Comparison of ENCODE assay signal across 24 cellular contexts in the genomic region with DNA sequence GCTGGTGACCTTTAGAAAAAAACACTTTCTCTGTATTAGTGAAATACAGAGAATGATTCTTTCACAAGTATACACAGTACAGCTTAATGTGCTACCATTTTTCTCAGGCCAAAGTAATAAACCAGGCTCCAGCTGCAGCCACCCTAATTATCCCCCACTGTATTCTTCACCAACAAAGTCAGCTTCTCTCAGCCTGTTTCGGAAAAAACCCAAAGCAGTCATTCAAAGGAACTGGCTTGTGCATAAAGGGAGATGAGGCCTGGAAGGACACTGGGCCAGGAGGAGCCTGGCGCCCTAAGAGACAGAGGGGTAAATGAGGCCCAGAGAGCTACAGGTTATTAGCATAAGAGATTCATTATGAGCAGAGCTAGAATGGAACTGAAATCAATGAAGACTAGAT. TPM values are rescaled to one million over a fixed set of nuclear protein-coding genes. Genes with fewer than 3 reads are reported as not detected.
DNase-seq lines count a peak whose midpoint lies in the region; ATAC-seq and TF ChIP-seq lines count a peak whose summit lies in the region.
"Had no signal": no experiment of that assay in that cellular context is flagged by ENCODE, and none has a peak within 500 bp of the region (broad histone marks: within the 10 kb centered on the region; RNA-seq: fewer than 3 reads in every experiment).

No MANE protein-coding gene starts in this region.

- no peak for TF ChIP-seq CTCF in gastroesophageal sphincter (IDR thresholded peaks at IDR 0.05)
- TF ChIP-seq CTCF in neural progenitor cell (IDR thresholded peaks at IDR 0.05) = no peak
- TF ChIP-seq CTCF in thyroid gland (IDR thresholded peaks at IDR 0.05) = no peak

- H3K4me3 Mint-ChIP-seq in neural progenitor cell = no peak overlapping the region
- H3K4me3 Mint-ChIP-seq: activated CD8-positive, alpha-beta T cell treated with anti-CD3 and anti-CD28 coated beads, Interleukin-2, amount 10 ng/mL, durations not matched to agents 7 days and 5 days; CD8-positive, alpha-beta memory T cell; naive thymus-derived CD8-positive, alpha-beta T cell had no signal

- H3K27me3 ChIP-seq in gastroesophageal sphincter (no peaks in the 10 kb centered on the region), neural progenitor cell (no peaks in the 10 kb centered on the region), thyroid gland (no peaks in the 10 kb centered on the region)
- H3K27me3 ChIP-seq: breast epithelium, ovary, Peyer's patch, right lobe of liver, upper lobe of right lung had no signal

- WGBS in gastroesophageal sphincter (ENCODE audit: low coverage in 1 of 2), 2 donors = 80 to 92% methylated on average over 1 to 2 of the region's 2 CpGs
- WGBS in thyroid gland, 2 donors = 98 to 100% methylated on average over 2 of the region's 2 CpGs

- H3K27me3 Mint-ChIP-seq in neural progenitor cell (ENCODE audit: insufficient read depth, low read depth) = peaks cover 2% of the 10 kb centered on the region
- H3K27me3 Mint-ChIP-seq: CD8-positive, alpha-beta memory T cell; naive thymus-derived CD8-positive, alpha-beta T cell had no signal

- H3K36me3 Mint-ChIP-seq in neural progenitor cell = peaks cover 17% of the 10 kb centered on the region

- H3K9me3 ChIP-seq in gastroesophageal sphincter (no peaks in the 10 kb centered on the region), neural progenitor cell (ENCODE audit: low read depth) (no peaks in the 10 kb centered on the region), thyroid gland (no peaks in the 10 kb centered on the region)
- H3K9me3 ChIP-seq: breast epithelium, ovary, Peyer's patch, right lobe of liver, upper lobe of right lung had no signal

- ATAC-seq in gastroesophageal sphincter (no peak), HG02870 (IDR thresholded peaks at IDR 0.05; ENCODE audit: unreplicated experiment) (no peak)
- ATAC-seq: activated CD8-positive, alpha-beta T cell treated with anti-CD3 and anti-CD28 coated beads, Interleukin-2, amount 10 ng/mL, durations not matched to agents 7 days and 5 days; left lobe of liver; naive thymus-derived CD8-positive, alpha-beta T cell; right lobe of liver; upper lobe of right lung had no signal

- peak overlapping the region; percentile 40 for H3K27ac Mint-ChIP-seq in neural progenitor cell
- H3K27ac Mint-ChIP-seq: activated CD8-positive, alpha-beta T cell treated with anti-CD3 and anti-CD28 coated beads, Interleukin-2, amount 10 ng/mL, durations not matched to agents 7 days and 5 days had no signal

- H3K4me1 ChIP-seq in gastroesophageal sphincter (peaks cover 6 to 63% (median 8%) of the 10 kb centered on the region in 3 donors), neural progenitor cell (peaks cover 17% of the 10 kb centered on the region), thyroid gland (peaks cover 28 to 42% of the 10 kb centered on the region in 2 donors)

- TF ChIP-seq EP300 in gastroesophageal sphincter (IDR thresholded peaks at IDR 0.05) = no peak

- peaks cover 4% of the 10 kb centered on the region for H3K4me1 Mint-ChIP-seq in neural progenitor cell
- H3K4me1 Mint-ChIP-seq: CD8-positive, alpha-beta memory T cell had no signal

- intact Hi-C loops in thyroid gland (cut with DNase I) = no loop called here

- H3K9ac ChIP-seq in neural progenitor cell = peak overlapping the region; percentile 42

- H2AFZ ChIP-seq in neural progenitor cell (replicated peaks) = no peak overlapping the region

- in situ Hi-C loops in ACHN (cut with HindIII; ENCODE audit: low pct_ligation_motif_present, low pct_unique_long_range_greater_than_20kb, low sequenced_read_pairs) = no loop called here

- peak overlapping the region; percentile 59 for H3K4me2 ChIP-seq in neural progenitor cell

- DNase-seq in neural progenitor cell (ENCODE audit: low spot score) (peak; percentile 65), thyroid gland (no peak), ACHN (no peak), GM03348 (ENCODE audit: low spot score) (no peak)
- no peak for DNase-seq in stimulated activated CD4-positive, alpha-beta T cell treated with anti-CD3 and anti-CD28 coated beads, Interleukin-2, amount 100 ng/mL, for 24 hours
- DNase-seq: activated CD4-positive, alpha-beta T cell treated with anti-CD3 and anti-CD28 coated beads for 1 hour; activated CD8-positive, alpha-beta T cell treated with anti-CD3 and anti-CD28 coated beads, Interleukin-2, amount 10 ng/mL, durations not matched to agents 7 days and 5 days; activated T-cell treated with anti-CD3 and anti-CD28 coated beads, Interleukin-2, amount 50 U/mL, for 1 hour; CD8-positive, alpha-beta memory T cell; DMS153; GF-D8; naive thymus-derived CD8-positive, alpha-beta T cell; NCI-H1436 treated with DMSO at 0.1 percent for 48 hours; NCI-H524; ovary; Peyer's patch; right lobe of liver; stimulated activated CD8-positive, alpha-beta memory T cell treated with anti-CD3 and anti-CD28 coated beads, Interleukin-4, amount 100 ng/mL, for 48 hours; upper lobe of right lung had no signal

- peaks cover 12% of the 10 kb centered on the region for H3K9me3 Mint-ChIP-seq in neural progenitor cell

- peaks cover 90% of the 10 kb centered on the region for H3K79me2 ChIP-seq in neural progenitor cell (ENCODE audit: low read depth)

- peak overlapping the region; percentile 51 for H3K27ac ChIP-seq in angular gyrus (ENCODE audit: low read depth, low read length)
- H3K27ac ChIP-seq in gastroesophageal sphincter = peak overlapping the region in 3 of 4 donors; percentile 24 to 72 (median 40)
- H3K27ac ChIP-seq in neural progenitor cell = peak overlapping the region; percentile 88
- peak overlapping the region in 2 of 3 donors; percentile 32 to 40 for H3K27ac ChIP-seq in thyroid gland
- H3K27ac ChIP-seq: breast epithelium, ovary, Peyer's patch, right lobe of liver, upper lobe of right lung had no signal

- H3F3A ChIP-seq in neural progenitor cell (ENCODE audit: low read depth) = peaks cover 24% of the 10 kb centered on the region

- TF ChIP-seq POLR2A in gastroesophageal sphincter (IDR thresholded peaks at IDR 0.05) = no peak
- TF ChIP-seq POLR2A in thyroid gland (IDR thresholded peaks at IDR 0.05) = no peak

- H3K36me3 ChIP-seq in gastroesophageal sphincter (no peaks in the 10 kb centered on the region), neural progenitor cell (no peaks in the 10 kb centered on the region), thyroid gland (no peaks in the 10 kb centered on the region)
- H3K36me3 ChIP-seq: breast epithelium, ovary, Peyer's patch, right lobe of liver, upper lobe of right lung had no signal

- H3K4me3 ChIP-seq in gastroesophageal sphincter = no peak overlapping the region
- no peak overlapping the region for H3K4me3 ChIP-seq in neural progenitor cell
- H3K4me3 ChIP-seq in thyroid gland (replicated peaks in 1 of 3) = no peak overlapping the region
- H3K4me3 ChIP-seq: breast epithelium, ovary, Peyer's patch, right lobe of liver, upper lobe of right lung had no signal

- no peaks in the 10 kb centered on the region for H4K20me1 ChIP-seq in neural progenitor cell (ENCODE audit: low read depth)

RNA-seq across cellular contexts. Expression of a gene that starts 9.2 kb away (rescaled TPM):
- total RNA-seq in gastroesophageal sphincter = 100 to 1,000 TPM in 1 of 4 donors, 10 to 100 TPM in 3; 27.1 to 106 (median 53.8) TPM
- 50.6 and 97.2 TPM in 2 replicates for total RNA-seq in neural progenitor cell (ENCODE audit: low replicate concordance)
- 100 to 1,000 TPM; 159 to 315 (median 201) TPM for total RNA-seq in thyroid gland

RNA-seq across cellular contexts. Expression of a gene that starts 59.4 kb away (rescaled TPM):
- not detected for total RNA-seq in gastroesophageal sphincter
- 1.2 and 1.9 TPM in 2 replicates for total RNA-seq in neural progenitor cell (ENCODE audit: low replicate concordance)
- total RNA-seq in thyroid gland = 1 to 10 TPM; 2.0 to 7.0 (median 5.1) TPM
- total RNA-seq: activated CD8-positive, alpha-beta T cell treated with anti-CD3 and anti-CD28 coated beads, Interleukin-2, amount 10 ng/mL, durations not matched to agents 7 days and 5 days; CD8-positive, alpha-beta memory T cell; left lobe of liver; naive thymus-derived CD8-positive, alpha-beta T cell; Peyer's patch had no signal

Comparison
In these comparisons a context has a peak if more than half of its experiments do, and no peak if none do; other contexts are left out.
1. H3K27ac ChIP-seq: peak in every context shown above with its lines; median percentile 88 in neural progenitor cell; 51 in angular gyrus; 40 in gastroesophageal sphincter; 36 in thyroid gland.